ENCODE assay signal across 1 cellular context in genomic region chr10:96244354-96244753, GRCh38.
TF ChIP-seq lines count a peak whose summit lies in the region.

No MANE protein-coding gene starts in this region.

TF ChIP-seq in GM12878, 131 proteins besides CTCF, POLR2A, EP300 and RAD21 (continues in another document):
- TF ChIP-seq SREBF1 (IDR thresholded peaks at IDR 0.05; ENCODE audit: low read length) (no peak), ATF3 (IDR thresholded peaks at IDR 0.05; ENCODE audit: borderline replicate concordance, extremely low read depth, low read depth, low read length) (no peak), WRNIP1 (IDR thresholded peaks at IDR 0.05; ENCODE audit: borderline replicate concordance, low read depth, low read length) (peak; percentile 58; the same call in 1 of the 2 replicates), PKNOX1 (IDR thresholded peaks at IDR 0.05) (no peak), SRF (IDR thresholded peaks at IDR 0.05; ENCODE audit: low read depth in 2 of 2, low read length in 2 of 2) (no peak), MLLT1 (IDR thresholded peaks at IDR 0.05) (peak; percentile 63; the same call in 1 of the 2 replicates), NR2F1 (conservative IDR thresholded peaks at IDR 0.05) (peak; percentile 67; the same call in 1 of the 2 replicates), KDM1A (IDR thresholded peaks at IDR 0.05; ENCODE audit: borderline replicate concordance) (no peak), REST (IDR thresholded peaks at IDR 0.05; ENCODE audit: low read depth, low read length) (no peak), ZBED1 (IDR thresholded peaks at IDR 0.05; ENCODE audit: borderline replicate concordance) (peak; percentile 53; the same call in 1 of the 2 replicates), CHD1 (IDR thresholded peaks at IDR 0.05; ENCODE audit: low read depth, low read length) (0 out of 2 replicates have a peak, but pooled peaks have one; percentile 35), RAD51 (IDR thresholded peaks at IDR 0.05) (0 out of 2 replicates have a peak, but pooled peaks have one; percentile 25), IKZF2 (IDR thresholded peaks at IDR 0.05) (peak; percentile 71 to 74; a peak in 2 of 4 replicates), SIX5 (IDR thresholded peaks at IDR 0.05; ENCODE audit: low read depth, low read length, severe bottlenecking) (no peak), STAT1 (conservative IDR thresholded peaks at IDR 0.05) (no peak), MAX (IDR thresholded peaks at IDR 0.05; ENCODE audit: low read depth, low read length) (peak; percentile 56; the same call in 1 of the 2 replicates), TCF3 (IDR thresholded peaks at IDR 0.05; ENCODE audit: borderline replicate concordance, insufficient read depth, low read depth, low read length) (peak; percentile 79; the same call in 1 of the 2 replicates), CREM (IDR thresholded peaks at IDR 0.05; ENCODE audit: low read depth) (peak; percentile 89), RFX5 (IDR thresholded peaks at IDR 0.05; ENCODE audit: low read depth, low read length) (no peak), ETV6 (conservative IDR thresholded peaks at IDR 0.05 in 1 of 2, IDR thresholded peaks at IDR 0.05 in 1 of 2; ENCODE audit: borderline replicate concordance in 1 of 2, low read depth in 1 of 2) (peak in 1 of 2 experiments; percentile 73; a peak in 2 of 4 replicates), E4F1 (IDR thresholded peaks at IDR 0.05; ENCODE audit: borderline replicate concordance, partially characterized antibody) (no peak), SMC3 (IDR thresholded peaks at IDR 0.05; ENCODE audit: borderline replicate concordance, low read length) (peak; percentile 15; the same call in 1 of the 2 replicates), RELA (IDR thresholded peaks at IDR 0.05; ENCODE audit: borderline replicate concordance, partially characterized antibody) (no peak), JUNB (IDR thresholded peaks at IDR 0.05) (peak; percentile 60; the same call in 1 of the 2 replicates), YY1 (IDR thresholded peaks at IDR 0.05; ENCODE audit: low read depth, low read length) (peak; percentile 83), CEBPZ (IDR thresholded peaks at IDR 0.05; ENCODE audit: low read depth, low read length) (no peak), SMAD5 (IDR thresholded peaks at IDR 0.05; ENCODE audit: low read depth) (no peak), ZNF687 (IDR thresholded peaks at IDR 0.05) (peak; percentile 97), RELB (IDR thresholded peaks at IDR 0.05; ENCODE audit: low read depth) (peak; percentile 52; the same call in 1 of the 2 replicates), IRF5 (IDR thresholded peaks at IDR 0.05; ENCODE audit: borderline replicate concordance) (no peak), CBFB (IDR thresholded peaks at IDR 0.05; ENCODE audit: low read depth) (0 out of 2 replicates have a peak, but pooled peaks have one; percentile 44), BCL3 (IDR thresholded peaks at IDR 0.05; ENCODE audit: borderline replicate concordance, insufficient read depth, low read depth, low read length, poor library complexity, severe bottlenecking) (peak; percentile 25), TCF12 (IDR thresholded peaks at IDR 0.05; ENCODE audit: low read depth, low read length) (peak; percentile 83)
